ENCODE assay signal across 9 cellular contexts in the genomic region with DNA sequence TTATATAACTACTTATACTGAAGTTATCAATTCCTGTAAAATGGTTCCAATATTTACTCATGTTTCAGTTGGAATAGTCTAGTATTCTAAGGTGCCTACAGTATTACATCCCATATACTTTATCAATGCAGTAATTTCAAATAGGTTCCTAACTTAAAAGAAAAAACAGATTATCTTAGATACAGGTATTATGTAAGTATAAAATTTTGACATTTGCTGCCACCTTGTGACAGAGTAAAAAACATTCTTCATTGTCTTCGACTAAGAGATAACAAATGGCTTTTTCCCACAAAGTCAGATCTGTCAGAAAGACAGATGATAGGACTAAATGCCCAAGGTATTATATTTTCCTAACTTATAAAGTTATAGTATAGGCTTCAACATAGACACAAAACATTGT.
DNase-seq lines count a peak whose midpoint lies in the region; ATAC-seq and TF ChIP-seq lines count a peak whose summit lies in the region.
"Had no signal": no experiment of that assay in that cellular context is flagged by ENCODE, and none has a peak within 500 bp of the region (broad histone marks: within the 10 kb centered on the region; RNA-seq: fewer than 3 reads in every experiment).

No MANE protein-coding gene starts in this region.

- H3K4me1 Mint-ChIP-seq in activated T-cell treated with anti-CD3 and anti-CD28 coated beads, Interleukin-2, amount 50 U/mL, for 24 hours (ENCODE audit: low read depth): peaks cover 3% of the 10 kb centered on the region

- TF ChIP-seq CTCF in ascending aorta (IDR thresholded peaks at IDR 0.05) (peak; percentile 17 to 31 (median 21)), right lobe of liver (IDR thresholded peaks at IDR 0.05) (peak; percentile 45 to 55 (median 50)), upper lobe of left lung (IDR thresholded peaks at IDR 0.05) (peak in 3 of 6 experiments; percentile 44 to 59 (median 55))

- H3K4me3 Mint-ChIP-seq in activated T-cell treated with anti-CD3 and anti-CD28 coated beads, Interleukin-2, amount 50 U/mL, for 24 hours: no peak overlapping the region

- no peaks in the 10 kb centered on the region for H3K27me3 ChIP-seq in ascending aorta
- no peaks in the 10 kb centered on the region for H3K27me3 ChIP-seq in right lobe of liver
- H3K27me3 ChIP-seq in upper lobe of left lung: no peaks in the 10 kb centered on the region
- H3K27me3 ChIP-seq: SJSA1 had no signal

- DNase-seq in DMS153 (lab: John Stamatoyannopoulos, UW): peak; percentile 2
- DNase-seq in KBM-7: peak; percentile 19
- no peak for DNase-seq in ascending aorta (ENCODE audit: low spot score in 2 of 2)
- DNase-seq in right lobe of liver: no peak
- no peak for DNase-seq in activated T-cell treated with anti-CD3 and anti-CD28 coated beads, Interleukin-2, amount 50 U/mL, for 24 hours
- no peak for DNase-seq in posterior cingulate gyrus
- DNase-seq in upper lobe of left lung: no peak

- no peak overlapping the region for H3K27ac Mint-ChIP-seq in activated T-cell treated with anti-CD3 and anti-CD28 coated beads, Interleukin-2, amount 50 U/mL, for 24 hours

- H3K9me3 ChIP-seq in ascending aorta: peaks cover 0 to 11% of the 10 kb centered on the region in 2 donors
- no peaks in the 10 kb centered on the region for H3K9me3 ChIP-seq in right lobe of liver
- peaks cover 0 to 3% (median 0%) of the 10 kb centered on the region in 4 donors for H3K9me3 ChIP-seq in upper lobe of left lung
- H3K9me3 ChIP-seq: SJSA1 had no signal

- H3K4me3 ChIP-seq in ascending aorta (no peak overlapping the region), right lobe of liver (no peak overlapping the region), upper lobe of left lung (no peak overlapping the region)
- H3K4me3 ChIP-seq: SJSA1 had no signal

- ATAC-seq in right lobe of liver (peak; percentile 43 to 71 (median 60)), GM21423 (IDR thresholded peaks at IDR 0.05; ENCODE audit: unreplicated experiment) (no peak), upper lobe of left lung (ENCODE audit: low FRiP score in 2 of 2) (no peak)

- in situ Hi-C loops in KBM-7 (cut with MboI; ENCODE audit: low pct_unique_long_range_greater_than_20kb, low sequenced_read_pairs): no loop called here

- WGBS in right lobe of liver (ENCODE audit: insufficient coverage, low coverage, low lambda C conversion rate, missing lambda C conversion rate): 3% methylated on average over 1 of the region's 1 CpG
- 11 to 16% methylated on average over 1 of the region's 1 CpG for WGBS in upper lobe of left lung, 2 donors

- peaks cover 42% of the 10 kb centered on the region for H3K36me3 Mint-ChIP-seq in activated T-cell treated with anti-CD3 and anti-CD28 coated beads, Interleukin-2, amount 50 U/mL, for 24 hours (ENCODE audit: low read depth)

- no peak for TF ChIP-seq EP300 in upper lobe of left lung (IDR thresholded peaks at IDR 0.05)

- H3K4me1 ChIP-seq in ascending aorta: no peaks in the 10 kb centered on the region
- no peaks in the 10 kb centered on the region for H3K4me1 ChIP-seq in right lobe of liver
- no peaks in the 10 kb centered on the region for H3K4me1 ChIP-seq in upper lobe of left lung
- H3K4me1 ChIP-seq: SJSA1 had no signal

- no peak for TF ChIP-seq POLR2A in right lobe of liver (IDR thresholded peaks at IDR 0.05)
- no peak for TF ChIP-seq POLR2A in upper lobe of left lung (IDR thresholded peaks at IDR 0.05)

- H3K27me3 Mint-ChIP-seq in activated T-cell treated with anti-CD3 and anti-CD28 coated beads, Interleukin-2, amount 50 U/mL, for 24 hours: no peaks in the 10 kb centered on the region

- H3K36me3 ChIP-seq in ascending aorta (peaks cover 12 to 22% of the 10 kb centered on the region in 2 donors), right lobe of liver (no peaks in the 10 kb centered on the region), upper lobe of left lung (peaks cover 0 to 13% (median 2%) of the 10 kb centered on the region in 4 donors)
- H3K36me3 ChIP-seq: SJSA1 had no signal

- H3K9me3 Mint-ChIP-seq in activated T-cell treated with anti-CD3 and anti-CD28 coated beads, Interleukin-2, amount 50 U/mL, for 24 hours: peaks cover 10% of the 10 kb centered on the region

- no peak overlapping the region for H3K27ac ChIP-seq in ascending aorta
- no peak overlapping the region for H3K27ac ChIP-seq in right lobe of liver
- H3K27ac ChIP-seq in upper lobe of left lung: no peak overlapping the region
- H3K27ac ChIP-seq: SJSA1 had no signal

- intact Hi-C loops in ascending aorta (cut with DNase I): loop anchor here (1.0 kb wide), 1 partner anchor 174 kb away; no protein-coding TSS in a partner anchor
- intact Hi-C loops in right lobe of liver (cut with DNase I): no loop called here
- intact Hi-C loops in posterior cingulate gyrus (cut with DNase I): loop anchor here (2.0 kb wide), 1 partner anchor 175 kb away; no protein-coding TSS in a partner anchor

Comparison
In these comparisons a context has a peak if more than half of its experiments do, and no peak if none do; other contexts are left out.
1. DNase-seq: peak in DMS153 (single experiment) and KBM-7 (single experiment); none in ascending aorta (0 of 2), right lobe of liver (0 of 3), activated T-cell treated with anti-CD3 and anti-CD28 coated beads, Interleukin-2, amount 50 U/mL, for 24 hours (single experiment), posterior cingulate gyrus (0 of 10) and upper lobe of left lung (0 of 2).
2. ATAC-seq: peak in right lobe of liver (4 of 4); none in GM21423 (single experiment) and upper lobe of left lung (0 of 2).
3. intact Hi-C loops: an anchor here in ascending aorta (1.0 kb wide) and posterior cingulate gyrus (2.0 kb wide); none called in right lobe of liver.